Comparison of ENCODE assay signal across 17 cellular contexts in the genomic region with DNA sequence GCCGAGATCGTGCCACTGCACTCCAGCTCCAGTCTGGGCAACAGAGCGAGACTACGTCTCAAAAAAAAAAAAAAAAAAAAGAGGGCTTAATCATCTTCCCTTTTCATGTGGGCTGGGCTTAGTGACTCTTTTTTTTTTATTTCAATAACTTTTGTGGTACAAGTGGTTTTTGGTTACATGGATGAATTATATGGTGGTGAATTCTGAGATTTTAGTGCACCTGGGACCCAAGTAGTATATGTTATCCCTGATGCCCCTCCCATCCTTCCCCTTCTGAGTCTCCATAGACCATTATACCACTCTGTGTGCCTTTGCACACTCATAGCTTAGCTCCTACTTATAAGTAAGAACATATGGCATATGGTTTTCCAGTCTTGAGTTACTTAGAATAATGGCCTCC.
"Had no signal": no experiment of that assay in that cellular context is flagged by ENCODE, and none has a peak within 500 bp of the region (broad histone marks: within the 10 kb centered on the region; RNA-seq: fewer than 3 reads in every experiment).

No MANE protein-coding gene starts in this region.

- H3K27ac Mint-ChIP-seq: mesothelial cell of epicardium had no signal

- H3K4me1 Mint-ChIP-seq: naive B cell had no signal

- DNase-seq: effector CD8-positive, alpha-beta T cell; esophagus squamous epithelium; foreskin fibroblast; foreskin melanocyte; gastrocnemius medialis; glutamatergic neuron; heart right ventricle; hippocampal formation; left cardiac atrium; left lung; left ventricle myocardium superior; lower lobe of right lung; mesenchymal stem cell; mucosa of descending colon; naive B cell had no signal

- ATAC-seq: gastrocnemius medialis, heart right ventricle, left cardiac atrium, left lung, left ventricle myocardium superior, lower lobe of right lung, mucosa of descending colon had no signal

- H3K4me3 ChIP-seq: coronary artery, esophagus squamous epithelium, gastrocnemius medialis, heart right ventricle, left lung, lower lobe of right lung, mucosa of descending colon had no signal

- H3K9me3 Mint-ChIP-seq: mesothelial cell of epicardium had no signal

- H3K4me3 Mint-ChIP-seq: mesothelial cell of epicardium, naive B cell had no signal
